32 cellular contexts compared by ENCODE assay signal in the genomic region with DNA sequence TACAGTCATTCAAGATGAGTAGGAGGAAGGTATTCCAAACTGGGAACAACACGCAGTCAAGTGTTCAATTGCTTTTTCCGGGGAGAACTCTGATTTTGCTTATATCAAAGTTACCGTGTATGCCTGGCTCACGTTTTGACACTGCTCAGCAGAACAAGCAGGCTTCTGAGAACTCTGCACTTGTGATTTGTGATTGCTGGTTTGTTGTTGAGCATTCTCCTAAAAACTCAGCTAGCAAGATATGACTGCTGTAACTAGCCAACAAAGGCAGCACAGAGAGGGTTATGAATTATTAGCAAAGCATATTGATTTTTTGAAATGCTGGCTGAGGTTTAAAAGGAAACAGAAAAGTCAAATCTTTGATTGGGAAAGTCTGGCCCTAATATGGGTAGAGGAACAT.
"Had no signal": no experiment of that assay in that cellular context is flagged by ENCODE, and none has a peak within 500 bp of the region (broad histone marks: within the 10 kb centered on the region; RNA-seq: fewer than 3 reads in every experiment).

No MANE protein-coding gene starts in this region.

- H3K4me1 Mint-ChIP-seq: naive thymus-derived CD8-positive, alpha-beta T cell; nephron progenitor cell; neural crest cell; stimulated activated memory B cell treated with anti-CD40 and anti-IgM and Interleukin-4, amounts not matched to agents 10 μg/mL and 1 μg/mL and 100 μg/mL, for 72 hours; stimulated activated naive CD8-positive, alpha-beta T cell treated with anti-CD3 and anti-CD28 coated beads, Interleukin-15, amount 100 ng/mL, for 72 hours had no signal

- H3K27ac Mint-ChIP-seq: naive thymus-derived CD8-positive, alpha-beta T cell; natural killer cell treated with Interleukin-12 subunit alpha and Interleukin-12 subunit beta and Interleukin-15 and Interleukin-18, amount 100 ng/mL, for 72 hours; nephron progenitor cell; progenitor cell of endocrine pancreas; stimulated activated memory B cell treated with anti-CD40 and anti-IgM and Interleukin-4, amounts not matched to agents 10 μg/mL and 1 μg/mL and 100 μg/mL, for 72 hours; stimulated activated naive CD8-positive, alpha-beta T cell treated with anti-CD3 and anti-CD28 coated beads, Interleukin-15, amount 100 ng/mL, for 72 hours; type B pancreatic cell had no signal

- ATAC-seq: naive thymus-derived CD8-positive, alpha-beta T cell; natural killer cell treated with Interleukin-12 subunit alpha and Interleukin-12 subunit beta and Interleukin-15 and Interleukin-18, amount 100 ng/mL, for 72 hours; psoas muscle; right cardiac atrium; sciatic nerve; stimulated activated memory B cell treated with anti-CD40 and anti-IgM and Interleukin-4, amounts not matched to agents 10 μg/mL and 1 μg/mL and 100 μg/mL, for 72 hours; stimulated activated naive CD8-positive, alpha-beta T cell treated with anti-CD3 and anti-CD28 coated beads, Interleukin-15, amount 100 ng/mL, for 72 hours; stimulated activated naive CD8-positive, alpha-beta T cell treated with anti-CD3 and anti-CD28 coated beads, Interleukin-15, Interleukin-2, amounts not matched to agents 100 U/mL and 50 U/mL, for 24 hours; upper lobe of right lung had no signal

- H3K9me3 ChIP-seq: neutrophil, psoas muscle, suprapubic skin, testis, transverse colon, upper lobe of right lung, uterus had no signal

- DNase-seq: naive thymus-derived CD8-positive, alpha-beta T cell; nephron progenitor cell; nucleus accumbens; posterior cingulate gyrus; psoas muscle; right cardiac atrium; spleen; stimulated activated CD4-positive, alpha-beta T cell treated with anti-CD3 and anti-CD28 coated beads, Interleukin-12 subunit alpha, Interleukin-12 subunit beta, amount 100 ng/mL, for 4 hours; stimulated activated CD4-positive, alpha-beta T cell treated with anti-CD3 and anti-CD28 coated beads, Interleukin-1b, Interleukin-23, amount 100 ng/mL, for 48 hours; stimulated activated CD4-positive, alpha-beta T cell treated with anti-CD3 and anti-CD28 coated beads, Interleukin-4, amount 100 ng/mL, for 1 hour; stimulated activated CD4-positive, alpha-beta T cell treated with anti-CD3 and anti-CD28 coated beads, Interleukin-4, amount 100 ng/mL, for 4 hours; stimulated activated CD8-positive, alpha-beta memory T cell treated with anti-CD3 and anti-CD28 coated beads, Interleukin-4, amount 100 ng/mL, for 48 hours; stimulated activated naive CD4-positive, alpha-beta T cell; stimulated activated naive CD8-positive, alpha-beta T cell treated with anti-CD3 and anti-CD28 coated beads, Interleukin-15, amount 100 ng/mL, for 72 hours; stimulated activated naive CD8-positive, alpha-beta T cell treated with anti-CD3 and anti-CD28 coated beads, Interleukin-15, Interleukin-2, amounts not matched to agents 100 U/mL and 50 U/mL, for 24 hours; substantia nigra; testis; tibial artery; transverse colon; upper lobe of right lung; uterus had no signal

- H3K4me1 ChIP-seq: parathyroid adenoma, psoas muscle, spleen, suprapubic skin, testis, tibial artery, transverse colon, upper lobe of right lung, uterus had no signal

- H3K9me3 Mint-ChIP-seq: natural killer cell treated with Interleukin-12 subunit alpha and Interleukin-12 subunit beta and Interleukin-15 and Interleukin-18, amount 100 ng/mL, for 72 hours; nephron progenitor cell; neural crest cell; type B pancreatic cell had no signal

- H3K27me3 Mint-ChIP-seq: natural killer cell treated with Interleukin-12 subunit alpha and Interleukin-12 subunit beta and Interleukin-15 and Interleukin-18, amount 100 ng/mL, for 72 hours; progenitor cell of endocrine pancreas; stimulated activated naive CD8-positive, alpha-beta T cell treated with anti-CD3 and anti-CD28 coated beads, Interleukin-15, amount 100 ng/mL, for 72 hours; type B pancreatic cell had no signal

- H3K36me3 ChIP-seq: neutrophil, spleen, suprapubic skin, tibial artery, transverse colon, upper lobe of right lung, uterus had no signal

- H3K27me3 ChIP-seq: neutrophil, spleen, suprapubic skin, testis, tibial artery, transverse colon, upper lobe of right lung, uterus had no signal

- H3K4me3 ChIP-seq: psoas muscle, skin epidermis, smooth muscle cell, spleen, suprapubic skin, testis, tibial artery, transverse colon, upper lobe of right lung, uterus had no signal

- H3K27ac ChIP-seq: neutrophil, parathyroid adenoma, psoas muscle, skin epidermis, spleen, suprapubic skin, testis, tibial artery, transverse colon, upper lobe of right lung, uterus had no signal

- H3K4me3 Mint-ChIP-seq: naive thymus-derived CD8-positive, alpha-beta T cell; natural killer cell treated with Interleukin-12 subunit alpha and Interleukin-12 subunit beta and Interleukin-15 and Interleukin-18, amount 100 ng/mL, for 72 hours; nephron progenitor cell; neural crest cell; stimulated activated memory B cell treated with anti-CD40 and anti-IgM and Interleukin-4, amounts not matched to agents 10 μg/mL and 1 μg/mL and 100 μg/mL, for 72 hours; stimulated activated naive CD8-positive, alpha-beta T cell treated with anti-CD3 and anti-CD28 coated beads, Interleukin-15, amount 100 ng/mL, for 72 hours; type B pancreatic cell had no signal

- H3K36me3 Mint-ChIP-seq: naive thymus-derived CD8-positive, alpha-beta T cell; natural killer cell treated with Interleukin-12 subunit alpha and Interleukin-12 subunit beta and Interleukin-15 and Interleukin-18, amount 100 ng/mL, for 72 hours; stimulated activated memory B cell treated with anti-CD40 and anti-IgM and Interleukin-4, amounts not matched to agents 10 μg/mL and 1 μg/mL and 100 μg/mL, for 72 hours; type B pancreatic cell had no signal
